In the genomic region with DNA sequence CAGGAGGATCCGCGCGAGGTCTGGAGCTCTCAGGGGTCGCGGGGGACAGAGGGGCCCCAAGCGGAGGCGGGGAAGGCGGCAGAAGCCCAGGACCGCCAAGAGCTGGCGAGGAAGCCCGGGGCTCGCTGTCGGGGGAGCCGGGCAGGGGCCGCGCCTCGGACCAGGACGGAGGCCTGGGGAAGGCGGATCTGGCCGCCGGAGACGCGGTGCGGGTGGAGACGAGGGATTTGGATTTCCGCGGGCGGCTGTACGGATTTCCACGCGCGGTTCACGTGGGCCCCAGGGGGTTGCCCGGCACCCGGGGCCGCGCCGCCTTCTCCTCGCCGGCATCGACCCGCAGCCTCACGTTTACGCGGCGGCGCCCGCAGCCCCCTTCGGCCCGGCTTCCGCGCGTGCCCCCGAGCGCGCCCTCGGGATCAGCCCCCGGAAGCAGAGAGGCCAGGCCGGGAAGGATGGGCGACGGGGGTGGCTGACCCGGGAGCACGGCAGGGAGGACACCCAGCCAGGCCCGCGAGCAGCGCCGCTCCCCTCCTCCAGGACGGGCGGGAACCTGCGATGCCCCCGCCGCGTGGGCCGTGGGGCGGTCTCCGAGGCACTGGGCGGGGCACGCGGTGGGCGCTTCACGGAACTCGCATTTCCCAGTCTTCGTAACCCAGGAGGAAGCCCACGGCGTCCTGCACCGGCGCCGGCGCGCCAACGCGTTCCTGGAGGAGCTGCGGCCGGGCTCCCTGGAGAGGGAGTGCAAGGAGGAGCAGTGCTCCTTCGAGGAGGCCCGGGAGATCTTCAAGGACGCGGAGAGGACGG, we compare ENCODE assay signal across 9 cellular contexts. TPM values are rescaled to one million over a fixed set of nuclear protein-coding genes. Genes with fewer than 3 reads are reported as not detected.
DNase-seq lines count a peak whose midpoint lies in the region; ATAC-seq and TF ChIP-seq lines count a peak whose summit lies in the region.
"Had no signal": no experiment of that assay in that cellular context is flagged by ENCODE, and none has a peak within 500 bp of the region (broad histone marks: within the 10 kb centered on the region; RNA-seq: fewer than 3 reads in every experiment).

No MANE protein-coding gene starts in this region.

- peak overlapping the region; percentile 62 for H3K4me3 Mint-ChIP-seq in stimulated activated effector memory CD8-positive, alpha-beta T cell treated with anti-CD3 and anti-CD28 coated beads, Interleukin-12 subunit alpha, Interleukin-12 subunit beta, amount 100 ng/mL, for 72 hours

- peak; percentile 8 for DNase-seq in central memory CD4-positive, alpha-beta T cell
- DNase-seq in lower lobe of right lung: peak; percentile 49
- peak; percentile 28 to 53 for DNase-seq in stimulated activated effector memory CD8-positive, alpha-beta T cell treated with anti-CD3 and anti-CD28 coated beads, Interleukin-12 subunit alpha, Interleukin-12 subunit beta, amount 100 ng/mL, for 72 hours (ENCODE audit: low spot score in 2 of 2)
- no peak for DNase-seq in HAP-1 (ENCODE audit: low spot score in 2 of 2)
- DNase-seq in HEK293T (ENCODE audit: extremely low spot score): no peak
- no peak for DNase-seq in SW480 (ENCODE audit: low spot score)
- DNase-seq: NCI-H345 had no signal

- H3K27me3 ChIP-seq in lower lobe of right lung (ENCODE audit: low read depth): peaks cover 33% of the 10 kb centered on the region
- no peaks in the 10 kb centered on the region for H3K27me3 ChIP-seq in HAP-1 (ENCODE audit: low read depth)

- no peak overlapping the region for H3K27ac ChIP-seq in lower lobe of right lung
- H3K27ac ChIP-seq: neutrophil had no signal

- H3K4me1 Mint-ChIP-seq in stimulated activated effector memory CD8-positive, alpha-beta T cell treated with anti-CD3 and anti-CD28 coated beads, Interleukin-12 subunit alpha, Interleukin-12 subunit beta, amount 100 ng/mL, for 72 hours: no peaks in the 10 kb centered on the region

- no peaks in the 10 kb centered on the region for H3K9me3 Mint-ChIP-seq in stimulated activated effector memory CD8-positive, alpha-beta T cell treated with anti-CD3 and anti-CD28 coated beads, Interleukin-12 subunit alpha, Interleukin-12 subunit beta, amount 100 ng/mL, for 72 hours

- CTCF ChIA-PET in HEK293T (lab: Yijun Ruan, JAX): no interaction called here

- TF ChIP-seq CTCF in lower lobe of right lung (IDR thresholded peaks at IDR 0.05): no peak

- H3K9me3 ChIP-seq in lower lobe of right lung (no peaks in the 10 kb centered on the region), HAP-1 (no peaks in the 10 kb centered on the region)

- in situ Hi-C loops in HAP-1 (cut with MboI; ENCODE audit: low sequenced_read_pairs): no loop called here

- peak; percentile 46 for ATAC-seq in SK-N-SH treated with all-trans-retinoic acid at 6 μM for 48 hours
- peak; percentile 46 to 49 for ATAC-seq in lower lobe of right lung
- ATAC-seq in stimulated activated effector memory CD8-positive, alpha-beta T cell treated with anti-CD3 and anti-CD28 coated beads, Interleukin-12 subunit alpha, Interleukin-12 subunit beta, amount 100 ng/mL, for 72 hours: peak; percentile 45

- H3K27ac Mint-ChIP-seq in stimulated activated effector memory CD8-positive, alpha-beta T cell treated with anti-CD3 and anti-CD28 coated beads, Interleukin-12 subunit alpha, Interleukin-12 subunit beta, amount 100 ng/mL, for 72 hours: no peak overlapping the region

- POLR2A ChIA-PET in HEK293T (lab: Yijun Ruan, JAX): no interaction called here

- H3K4me1 ChIP-seq in lower lobe of right lung (peaks cover 16% of the 10 kb centered on the region), HAP-1 (no peaks in the 10 kb centered on the region)

- intact Hi-C loops in lower lobe of right lung (cut with DNase I): no loop called here

- H3K36me3 ChIP-seq in lower lobe of right lung: no peaks in the 10 kb centered on the region
- H3K36me3 ChIP-seq in HAP-1 (replicated peaks): no peaks in the 10 kb centered on the region
- H3K36me3 ChIP-seq: neutrophil had no signal

- peaks cover 25% of the 10 kb centered on the region for H3K36me3 Mint-ChIP-seq in stimulated activated effector memory CD8-positive, alpha-beta T cell treated with anti-CD3 and anti-CD28 coated beads, Interleukin-12 subunit alpha, Interleukin-12 subunit beta, amount 100 ng/mL, for 72 hours

- peak overlapping the region; percentile 56 for H3K4me3 ChIP-seq in lower lobe of right lung
- no peak overlapping the region for H3K4me3 ChIP-seq in HAP-1

TF ChIP-seq in SK-N-SH treated with all-trans-retinoic acid at 6 μM for 48 hours, 23 proteins besides CTCF, POLR2A, EP300 and RAD21 (continues in another document):
- TF ChIP-seq ZNF565 (CRISPR knock-in tag; conservative IDR thresholded peaks at IDR 0.05; ENCODE audit: low read depth) (no peak), ZFP30 (CRISPR knock-in tag; IDR thresholded peaks at IDR 0.05) (no peak), ZC3H10 (CRISPR knock-in tag; IDR thresholded peaks at IDR 0.05) (no peak), TOX (CRISPR knock-in tag; IDR thresholded peaks at IDR 0.05; ENCODE audit: borderline replicate concordance) (no peak), GLIS3 (CRISPR knock-in tag; IDR thresholded peaks at IDR 0.05) (no peak), TSHZ2 (CRISPR knock-in tag; IDR thresholded peaks at IDR 0.05) (no peak), ZNF70 (CRISPR knock-in tag; IDR thresholded peaks at IDR 0.05) (no peak), RARB (CRISPR knock-in tag; IDR thresholded peaks at IDR 0.05) (no peak), ZNF8 (CRISPR knock-in tag; IDR thresholded peaks at IDR 0.05) (no peak), OSR1 (CRISPR knock-in tag; IDR thresholded peaks at IDR 0.05) (no peak)

TF ChIP-seq in HEK293T, 16 proteins besides CTCF, POLR2A, EP300 and RAD21:
- TF ChIP-seq LEF1 (IDR thresholded peaks at IDR 0.05; ENCODE audit: borderline replicate concordance) (no peak), SP1 (IDR thresholded peaks at IDR 0.05) (no peak), SUZ12 (IDR thresholded peaks at IDR 0.05) (no peak), FOXK2 (IDR thresholded peaks at IDR 0.05) (no peak), NFRKB (IDR thresholded peaks at IDR 0.05) (no peak), HDGF (IDR thresholded peaks at IDR 0.05; ENCODE audit: borderline replicate concordance) (no peak), ELF4 (IDR thresholded peaks at IDR 0.05) (no peak), L3MBTL2 (conservative IDR thresholded peaks at IDR 0.05) (no peak), BHLHE40 (IDR thresholded peaks at IDR 0.05; ENCODE audit: borderline replicate concordance) (no peak), CTBP1 (IDR thresholded peaks at IDR 0.05; ENCODE audit: borderline replicate concordance) (no peak), FOXA1 (IDR thresholded peaks at IDR 0.05) (no peak), FOXM1 (IDR thresholded peaks at IDR 0.05; ENCODE audit: borderline replicate concordance) (no peak), TARDBP (IDR thresholded peaks at IDR 0.05) (no peak)
- TF ChIP-seq, protein P1, sequence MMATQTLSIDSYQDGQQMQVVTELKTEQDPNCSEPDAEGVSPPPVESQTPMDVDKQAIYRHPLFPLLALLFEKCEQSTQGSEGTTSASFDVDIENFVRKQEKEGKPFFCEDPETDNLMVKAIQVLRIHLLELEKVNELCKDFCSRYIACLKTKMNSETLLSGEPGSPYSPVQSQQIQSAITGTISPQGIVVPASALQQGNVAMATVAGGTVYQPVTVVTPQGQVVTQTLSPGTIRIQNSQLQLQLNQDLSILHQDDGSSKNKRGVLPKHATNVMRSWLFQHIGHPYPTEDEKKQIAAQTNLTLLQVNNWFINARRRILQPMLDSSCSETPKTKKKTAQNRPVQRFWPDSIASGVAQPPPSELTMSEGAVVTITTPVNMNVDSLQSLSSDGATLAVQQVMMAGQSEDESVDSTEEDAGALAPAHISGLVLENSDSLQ (IDR thresholded peaks at IDR 0.05): no peak

RNA-seq across cellular contexts. Expression of gene F7, which starts 4.7 kb away (rescaled TPM):
- total RNA-seq in lower lobe of right lung: not detected

RNA-seq across cellular contexts. Expression of gene F10, which starts 12.3 kb away (rescaled TPM):
- total RNA-seq in lower lobe of right lung: 8.9 TPM

RNA-seq across cellular contexts. Expression of gene PROZ, which starts 48.2 kb away (rescaled TPM):
- total RNA-seq in lower lobe of right lung: not detected

Comparison
In these comparisons a context has a peak if more than half of its experiments do, and no peak if none do; other contexts are left out.
1. DNase-seq: peak in central memory CD4-positive, alpha-beta T cell (single experiment), lower lobe of right lung (single experiment) and stimulated activated effector memory CD8-positive, alpha-beta T cell treated with anti-CD3 and anti-CD28 coated beads, Interleukin-12 subunit alpha, Interleukin-12 subunit beta, amount 100 ng/mL, for 72 hours (2 of 2); none in HAP-1 (0 of 2), HEK293T (single experiment) and SW480 (single experiment).
2. Peak in every context shown above with its lines, with median percentiles within 50 percentile points of each other: ATAC-seq.